In genomic region chr7:72118366-72118765, GRCh38 we compare ENCODE assay signal across 8 cellular contexts.
"Had no signal": no experiment of that assay in that cellular context is flagged by ENCODE, and none has a peak within 500 bp of the region (broad histone marks: within the 10 kb centered on the region; RNA-seq: fewer than 3 reads in every experiment).

No MANE protein-coding gene starts in this region.

- H3K4me3 ChIP-seq: GM12878 had no signal

- FAIRE-seq: G401.6, GM12878, GM12891, GM12892, GM18507, GM19239 had no signal

- DNase-seq: GDM1, GF-D8 had no signal

- ATAC-seq: GM12878 had no signal
